Comparison of ENCODE assay signal across 9 cellular contexts in the genomic region with DNA sequence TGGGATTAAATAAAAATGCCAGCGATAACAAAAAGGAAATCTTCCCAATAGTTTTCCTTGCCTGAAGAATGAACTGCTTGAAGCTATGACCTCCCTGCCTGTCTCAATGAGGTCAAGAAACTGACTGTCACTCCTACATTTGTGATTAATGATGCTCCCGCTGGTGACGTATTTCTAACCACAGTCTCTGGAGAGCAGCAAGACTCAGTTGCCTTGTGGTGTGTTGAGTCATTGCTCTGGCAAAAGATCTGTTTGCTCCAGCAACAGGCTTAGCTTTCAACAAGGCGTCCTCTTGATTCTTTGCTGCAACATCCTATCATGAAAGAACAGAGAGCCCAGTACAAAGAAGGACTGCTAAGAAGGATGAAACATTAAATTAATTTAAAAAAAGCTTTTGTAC.
A peak's percentile ranks its signal among the peaks of the same experiment; 100 is the strongest.
DNase-seq lines count a peak whose midpoint lies in the region; ATAC-seq and TF ChIP-seq lines count a peak whose summit lies in the region.
"Had no signal": no experiment of that assay in that cellular context is flagged by ENCODE, and none has a peak within 500 bp of the region (broad histone marks: within the 10 kb centered on the region; RNA-seq: fewer than 3 reads in every experiment).

No MANE protein-coding gene starts in this region.

- CTCF ChIA-PET in HEK293 (lab: Yijun Ruan, JAX): no interaction called here

- DNase-seq in SK-N-DZ (ENCODE audit: low spot score) (peak; percentile 33), fibroblast of villous mesenchyme (ENCODE audit: low read depth) (peak; percentile 85), putamen (ENCODE audit: low spot score) (peak; percentile 75), iPS-NIHi11 (ENCODE audit: low spot score) (no peak), DMS53 treated with DMSO at 0.1 percent for 48 hours (lab: John Stamatoyannopoulos, UW; ENCODE audit: unreplicated experiment) (no peak)
- no peak for DNase-seq in effector CD8-positive, alpha-beta T cell (lab: John Stamatoyannopoulos, UW)
- DNase-seq: activated CD4-positive, alpha-beta memory T cell treated with anti-CD3 and anti-CD28 coated beads for 36 hours had no signal

- POLR2A ChIA-PET in HEK293 (lab: Yijun Ruan, JAX): no interaction called here

- H3K4me3 ChIP-seq in HEK293 (ENCODE audit: low read depth, low read length): no peak overlapping the region
- no peak overlapping the region for H3K4me3 ChIP-seq in fibroblast of villous mesenchyme (ENCODE audit: low read depth, low read length)

- TF ChIP-seq CTCF in HEK293 (tag by site-specific recombination; IDR thresholded peaks at IDR 0.05): no peak
- TF ChIP-seq CTCF in fibroblast of villous mesenchyme (IDR thresholded peaks at IDR 0.05; ENCODE audit: insufficient read depth, low read depth, low read length): no peak

- no peaks in the 10 kb centered on the region for H3K4me1 ChIP-seq in HEK293 (ENCODE audit: control insufficient read depth, insufficient read depth, low read length)

- ATAC-seq in HG03159 (IDR thresholded peaks at IDR 0.05; ENCODE audit: unreplicated experiment): no peak

- H3K9me3 ChIP-seq in HEK293 (ENCODE audit: control insufficient read depth, insufficient read depth, low read depth, low read length): no peaks in the 10 kb centered on the region

- H3K36me3 ChIP-seq in HEK293 (ENCODE audit: control insufficient read depth in 2 of 2, insufficient read depth in 1 of 2, low read length in 2 of 2): no peaks in the 10 kb centered on the region

- no peak overlapping the region for H3K27ac ChIP-seq in HEK293 (ENCODE audit: extremely low read depth, low read depth, low read length)

TF ChIP-seq in HEK293, 187 proteins besides CTCF, POLR2A, EP300 and RAD21:
- TF ChIP-seq SCRT2 (tag by site-specific recombination; IDR thresholded peaks at IDR 0.05) (peak; percentile 59; the same call in 1 of the 2 replicates), ZNF707 (tag by site-specific recombination; IDR thresholded peaks at IDR 0.05) (no peak), MEIS1 (CRISPR knock-in tag; IDR thresholded peaks at IDR 0.05; ENCODE audit: borderline replicate concordance) (peak; percentile 96), ZNF600 (tag by site-specific recombination; IDR thresholded peaks at IDR 0.05) (no peak), ZNF404 (tag by site-specific recombination; IDR thresholded peaks at IDR 0.05) (no peak), ZNF521 (tag by site-specific recombination; IDR thresholded peaks at IDR 0.05) (no peak), ZBTB8A (tag by site-specific recombination; IDR thresholded peaks at IDR 0.05) (no peak), ZNF768 (tag by site-specific recombination; IDR thresholded peaks at IDR 0.05) (no peak), ZNF18 (tag by site-specific recombination; IDR thresholded peaks at IDR 0.05) (no peak), ZFP41 (tag by site-specific recombination; IDR thresholded peaks at IDR 0.05; ENCODE audit: borderline replicate concordance) (no peak), ZNF350 (tag by site-specific recombination; IDR thresholded peaks at IDR 0.05) (no peak), ZNF629 (tag by site-specific recombination; IDR thresholded peaks at IDR 0.05) (peak; percentile 75), ZEB2 (tag by site-specific recombination; IDR thresholded peaks at IDR 0.05) (peak; percentile 27; the same call in 1 of the 2 replicates), HIC1 (tag by site-specific recombination; IDR thresholded peaks at IDR 0.05) (0 out of 2 replicates have a peak, but pooled peaks have one; percentile 53)
- TF ChIP-seq, protein P1, sequence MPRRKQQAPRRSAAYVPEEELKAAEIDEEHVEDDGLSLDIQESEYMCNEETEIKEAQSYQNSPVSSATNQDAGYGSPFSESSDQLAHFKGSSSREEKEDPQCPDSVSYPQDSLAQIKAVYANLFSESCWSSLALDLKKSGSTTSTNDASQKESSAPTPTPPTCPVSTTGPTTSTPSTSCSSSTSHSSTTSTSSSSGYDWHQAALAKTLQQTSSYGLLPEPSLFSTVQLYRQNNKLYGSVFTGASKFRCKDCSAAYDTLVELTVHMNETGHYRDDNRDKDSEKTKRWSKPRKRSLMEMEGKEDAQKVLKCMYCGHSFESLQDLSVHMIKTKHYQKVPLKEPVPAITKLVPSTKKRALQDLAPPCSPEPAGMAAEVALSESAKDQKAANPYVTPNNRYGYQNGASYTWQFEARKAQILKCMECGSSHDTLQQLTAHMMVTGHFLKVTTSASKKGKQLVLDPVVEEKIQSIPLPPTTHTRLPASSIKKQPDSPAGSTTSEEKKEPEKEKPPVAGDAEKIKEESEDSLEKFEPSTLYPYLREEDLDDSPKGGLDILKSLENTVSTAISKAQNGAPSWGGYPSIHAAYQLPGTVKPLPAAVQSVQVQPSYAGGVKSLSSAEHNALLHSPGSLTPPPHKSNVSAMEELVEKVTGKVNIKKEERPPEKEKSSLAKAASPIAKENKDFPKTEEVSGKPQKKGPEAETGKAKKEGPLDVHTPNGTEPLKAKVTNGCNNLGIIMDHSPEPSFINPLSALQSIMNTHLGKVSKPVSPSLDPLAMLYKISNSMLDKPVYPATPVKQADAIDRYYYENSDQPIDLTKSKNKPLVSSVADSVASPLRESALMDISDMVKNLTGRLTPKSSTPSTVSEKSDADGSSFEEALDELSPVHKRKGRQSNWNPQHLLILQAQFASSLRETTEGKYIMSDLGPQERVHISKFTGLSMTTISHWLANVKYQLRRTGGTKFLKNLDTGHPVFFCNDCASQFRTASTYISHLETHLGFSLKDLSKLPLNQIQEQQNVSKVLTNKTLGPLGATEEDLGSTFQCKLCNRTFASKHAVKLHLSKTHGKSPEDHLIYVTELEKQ (tag by site-specific recombination; IDR thresholded peaks at IDR 0.05; ENCODE audit: borderline replicate concordance): peak; percentile 65; the same call in 1 of the 2 replicates

Comparison
In these comparisons a context has a peak if more than half of its experiments do, and no peak if none do; other contexts are left out.
1. DNase-seq: peak in SK-N-DZ (single experiment), fibroblast of villous mesenchyme (single experiment) and putamen (single experiment); none in iPS-NIHi11 (single experiment), effector CD8-positive, alpha-beta T cell (single experiment) and DMS53 treated with DMSO at 0.1 percent for 48 hours (single experiment).